9 cellular contexts compared by ENCODE assay signal in genomic region chr10:86366033-86366901, GRCh38. TPM values are rescaled to one million over a fixed set of nuclear protein-coding genes. Genes with fewer than 3 reads are reported as not detected.
DNase-seq lines count a peak whose midpoint lies in the region; ATAC-seq and TF ChIP-seq lines count a peak whose summit lies in the region.
"Had no signal": no experiment of that assay in that cellular context is flagged by ENCODE, and none has a peak within 500 bp of the region (broad histone marks: within the 10 kb centered on the region; RNA-seq: fewer than 3 reads in every experiment).

Gene GRID1 (minus strand): TSS chr10:86366795.

- H2AK9ac ChIP-seq in IMR-90 (replicated peaks; ENCODE audit: low read depth, low read length, poor library complexity): peak within 1 kb of the TSS; percentile 50

- H3K36me3 Mint-ChIP-seq in activated naive CD4-positive, alpha-beta T cell treated with anti-CD3 and anti-CD28 coated beads, Interleukin-2, amount 50 U/mL, for 72 hours: no peaks in the 10 kb centered on the region
- no peaks in the 10 kb centered on the region for H3K36me3 Mint-ChIP-seq in progenitor cell of endocrine pancreas (ENCODE audit: insufficient read depth)

- no peak within 1 kb of the TSS for H3K4ac ChIP-seq in IMR-90 (ENCODE audit: low read depth, low read length)

- H3K9me1 ChIP-seq in IMR-90 (ENCODE audit: insufficient read depth, low read length): no peaks in the 10 kb centered on the region

- H3K23ac ChIP-seq in IMR-90 (ENCODE audit: low read depth, low read length): no peak within 1 kb of the TSS

- H2BK20ac ChIP-seq in IMR-90 (ENCODE audit: low read depth, low read length): no peak within 1 kb of the TSS

- BruUV-seq in IMR-90 (replicated peaks; lab: Mats Ljungman, UMichigan): no TSS peak

- no peak within 1 kb of the TSS for H2AK5ac ChIP-seq in IMR-90 (ENCODE audit: low read depth, low read length)

- H2BK5ac ChIP-seq in IMR-90 (ENCODE audit: low read depth, low read length, poor library complexity, severe bottlenecking): no peak within 1 kb of the TSS

- H3K27me3 Mint-ChIP-seq in progenitor cell of endocrine pancreas: peaks cover 84% of the 10 kb centered on the region

- in situ Hi-C loops in IMR-90 (cut with MboI; ENCODE audit: low sequenced_read_pairs): no loop called here

- no peaks in the 10 kb centered on the region; the same call in 1 of the 2 replicates for H3K4me1 ChIP-seq in IMR-90 (ENCODE audit: control insufficient read depth, insufficient read depth, low read length)
- peaks cover 3% of the 10 kb centered on the region for H3K4me1 ChIP-seq in right cardiac atrium (ENCODE audit: control insufficient read depth, insufficient read depth, low read length)

- H3K4me3 Mint-ChIP-seq in progenitor cell of endocrine pancreas (ENCODE audit: low read depth): peak within 1 kb of the TSS; percentile 65

- intact Hi-C loops in IMR-90 (cut with micrococcal nuclease) (no loop called here), right cardiac atrium (cut with DNase I) (no loop called here)

- H2BK120ac ChIP-seq in IMR-90 (ENCODE audit: low read depth, low read length): no peak within 1 kb of the TSS

- H3K4me2 ChIP-seq in IMR-90 (ENCODE audit: low read depth, low read length): peak within 1 kb of the TSS; percentile 86

- no peak for TF ChIP-seq POLR2A in IMR-90 (IDR thresholded peaks at IDR 0.05; ENCODE audit: low read depth, low read length)

- POLR2A ChIA-PET in IMR-90 (lab: Charles Lee; ENCODE audit: unreplicated experiment): no interaction called here

- dilution Hi-C loops in IMR-90 (cut with HindIII; ENCODE audit: low sequenced_read_pairs, unreplicated experiment): no loop called here

- no peak for TF ChIP-seq RAD21 in IMR-90 (IDR thresholded peaks at IDR 0.05; ENCODE audit: low read length)

- DNase-seq in NOMO-1 treated with DMSO at 0.1 percent for 48 hours (lab: John Stamatoyannopoulos, UW; ENCODE audit: unreplicated experiment) (peak; percentile 29), NOMO-1 (lab: John Stamatoyannopoulos, UW; ENCODE audit: unreplicated experiment in 2 of 2) (no peak), IMR-90 (no peak), right cardiac atrium (peak in 1 of 3 donors; percentile 69), progenitor cell of endocrine pancreas (ENCODE audit: low spot score, unreplicated experiment) (peak; percentile 31), activated gamma-delta T cell treated with Interleukin-2 at 50 U/mL for 16 hours (no peak), SIG-M5 (lab: John Stamatoyannopoulos, UW) (no peak)
- peak; percentile 25 to 53 for DNase-seq in activated naive CD4-positive, alpha-beta T cell treated with anti-CD3 and anti-CD28 coated beads, Interleukin-2, amount 50 U/mL, for 72 hours (ENCODE audit: low spot score in 2 of 2)

- CTCF ChIA-PET in IMR-90 (lab: Yijun Ruan, JAX): no interaction called here

- no peak within 1 kb of the TSS for H3K27ac Mint-ChIP-seq in activated naive CD4-positive, alpha-beta T cell treated with anti-CD3 and anti-CD28 coated beads, Interleukin-2, amount 50 U/mL, for 72 hours
- no peak within 1 kb of the TSS for H3K27ac Mint-ChIP-seq in progenitor cell of endocrine pancreas

- peak within 1 kb of the TSS; percentile 68 for H2AFZ ChIP-seq in IMR-90 (replicated peaks; ENCODE audit: low read length, poor library complexity)

- H3K56ac ChIP-seq in IMR-90 (ENCODE audit: extremely low read depth, insufficient read depth, low read length): no peak within 1 kb of the TSS

- H4K8ac ChIP-seq in IMR-90 (ENCODE audit: low read depth in 2 of 2, low read length in 2 of 2): no peak within 1 kb of the TSS

- peaks cover 8% of the 10 kb centered on the region for H3K4me1 Mint-ChIP-seq in progenitor cell of endocrine pancreas (ENCODE audit: low read depth)

- H3K18ac ChIP-seq in IMR-90 (ENCODE audit: low read depth, low read length): no peak within 1 kb of the TSS

- no peak within 1 kb of the TSS for H3K27ac ChIP-seq in IMR-90 (ENCODE audit: insufficient read depth, low read length)
- no peak within 1 kb of the TSS for H3K27ac ChIP-seq in right cardiac atrium (ENCODE audit: low read length)

- H3K9me3 ChIP-seq in IMR-90 (ENCODE audit: control insufficient read depth, insufficient read depth, low read length): peaks cover 2% of the 10 kb centered on the region; the same call in 1 of the 2 replicates
- H3K9me3 ChIP-seq in right cardiac atrium (ENCODE audit: control insufficient read depth, low read length): no peaks in the 10 kb centered on the region

- ATAC-seq in IMR-90 (ENCODE audit: low read depth) (peak; percentile 64), right cardiac atrium (peak; percentile 6 to 29)
- ATAC-seq in activated naive CD4-positive, alpha-beta T cell treated with anti-CD3 and anti-CD28 coated beads, Interleukin-2, amount 50 U/mL, for 72 hours: peak; percentile 43 to 47

- H3K14ac ChIP-seq in IMR-90 (replicated peaks; ENCODE audit: low read depth, low read length): no peak within 1 kb of the TSS

- H3K27me3 ChIP-seq in IMR-90 (ENCODE audit: control insufficient read depth, insufficient read depth, low read length) (peaks cover 93% of the 10 kb centered on the region), right cardiac atrium (ENCODE audit: control insufficient read depth, insufficient read depth) (no peaks in the 10 kb centered on the region)

- H3K36me3 ChIP-seq in IMR-90 (ENCODE audit: control insufficient read depth, insufficient read depth, low read length): no peaks in the 10 kb centered on the region

- no peak for TF ChIP-seq CTCF in IMR-90 (conservative IDR thresholded peaks at IDR 0.05; ENCODE audit: low read depth, low read length)
- TF ChIP-seq CTCF in progenitor cell of endocrine pancreas (IDR thresholded peaks at IDR 0.05; ENCODE audit: unreplicated experiment): no peak

- no peaks in the 10 kb centered on the region; the same call in none of the 2 replicates for H4K20me1 ChIP-seq in IMR-90 (ENCODE audit: insufficient read depth, low read length)

- no peak within 1 kb of the TSS for H4K91ac ChIP-seq in IMR-90 (ENCODE audit: insufficient read depth, low read depth, low read length)

- 3% methylated on average over 48 of the region's 119 CpGs; no CpG with 5 or more reads in 1 of the 2 experiments for WGBS in IMR-90 (ENCODE audit: extremely low coverage in 2 of 2, insufficient read length in 1 of 2), 2 experiments
- under 1% methylated on average over 114 of the region's 119 CpGs for WGBS in right cardiac atrium

- H3K79me1 ChIP-seq in IMR-90 (ENCODE audit: low read depth in 1 of 2, low read length in 2 of 2): no peaks in the 10 kb centered on the region

- peak within 1 kb of the TSS; percentile 23; the same call in 1 of the 2 replicates for H3K4me3 ChIP-seq in IMR-90 (ENCODE audit: insufficient read depth, low read depth, low read length)
- peak within 1 kb of the TSS; percentile 65 for H3K4me3 ChIP-seq in right cardiac atrium (ENCODE audit: low read length)

- H3K9me3 Mint-ChIP-seq in activated naive CD4-positive, alpha-beta T cell treated with anti-CD3 and anti-CD28 coated beads, Interleukin-2, amount 50 U/mL, for 72 hours: no peaks in the 10 kb centered on the region
- H3K9me3 Mint-ChIP-seq in progenitor cell of endocrine pancreas (ENCODE audit: low read depth): no peaks in the 10 kb centered on the region

- H2BK15ac ChIP-seq in IMR-90 (ENCODE audit: low read depth, low read length): no peak within 1 kb of the TSS

- no peak within 1 kb of the TSS for H4K5ac ChIP-seq in IMR-90 (ENCODE audit: low read depth, low read length)

- no peak within 1 kb of the TSS for H3K9ac ChIP-seq in IMR-90 (ENCODE audit: low read depth, low read length)

TF ChIP-seq in IMR-90, 13 proteins besides CTCF, POLR2A, EP300 and RAD21:
- TF ChIP-seq SMC3 (IDR thresholded peaks at IDR 0.05; ENCODE audit: low read depth, low read length) (no peak), RCOR1 (IDR thresholded peaks at IDR 0.05; ENCODE audit: insufficient replicate concordance, low read length) (no peak), ELK1 (IDR thresholded peaks at IDR 0.05; ENCODE audit: borderline replicate concordance, low read depth, low read length) (no peak), RFX5 (IDR thresholded peaks at IDR 0.05; ENCODE audit: low read depth, low read length) (no peak), NFE2L2 (IDR thresholded peaks at IDR 0.05; ENCODE audit: low read depth, low read length) (no peak), BHLHE40 (IDR thresholded peaks at IDR 0.05; ENCODE audit: low read depth, low read length) (no peak), MAZ (IDR thresholded peaks at IDR 0.05; ENCODE audit: borderline replicate concordance, low read depth, low read length) (no peak), CEBPB (IDR thresholded peaks at IDR 0.05; ENCODE audit: low read depth, low read length) (no peak), USF2 (IDR thresholded peaks at IDR 0.05; ENCODE audit: low read depth, low read length) (no peak), MXI1 (IDR thresholded peaks at IDR 0.05; ENCODE audit: borderline replicate concordance, low read depth, low read length) (no peak), FOS (IDR thresholded peaks at IDR 0.05; ENCODE audit: low read depth, low read length) (no peak), MAFK (IDR thresholded peaks at IDR 0.05; ENCODE audit: low read depth, low read length) (no peak), CHD1 (IDR thresholded peaks at IDR 0.05; ENCODE audit: low read depth, low read length) (no peak)

RNA-seq across cellular contexts. Expression of gene GRID1, which starts in this region (rescaled TPM):
- total RNA-seq in IMR-90 (2012; rRNA removed) (not detected in 2 replicates), right cardiac atrium (1 to 10 TPM in 1 of 4 donors, under 1 TPM in 3; 0.06 to 1.8 (median 0.34) TPM), progenitor cell of endocrine pancreas (0.22 and 0.42 TPM in 2 replicates)
- polyA plus RNA-seq in IMR-90 (2012; rRNA removed) (0.03 TPM in 1 of 2 replicates, not detected in the other), right cardiac atrium (0.29 TPM)
- polyA plus RNA-seq in IMR-90 (2012; cell fraction: cytosol; rRNA removed): not detected in 2 replicates
- 0.03 TPM in 1 of 2 replicates, not detected in the other for polyA plus RNA-seq in IMR-90 (2012; cell fraction: nucleus; rRNA removed; ENCODE audit: low replicate concordance)
- not detected for total RNA-seq in activated naive CD4-positive, alpha-beta T cell treated with anti-CD3 and anti-CD28 coated beads, Interleukin-2, amount 50 U/mL, for 72 hours
- total RNA-seq: activated CD8-positive, alpha-beta memory T cell treated with anti-CD3 and anti-CD28 coated beads for 36 hours had no signal

Comparison
In these comparisons a context has a peak if more than half of its experiments do, and no peak if none do; other contexts are left out.
1. Peak in ATAC-seq, H3K4me3 ChIP-seq and H3K4me2 ChIP-seq in IMR-90; RNA of the gene not detected or under 1 TPM.
2. Peak in DNase-seq and ATAC-seq in activated naive CD4-positive, alpha-beta T cell treated with anti-CD3 and anti-CD28 coated beads, Interleukin-2, amount 50 U/mL, for 72 hours; RNA of the gene not detected or under 1 TPM.
3. Peak in DNase-seq in progenitor cell of endocrine pancreas; RNA of the gene not detected or under 1 TPM.